Comparison of ENCODE assay signal across 14 cellular contexts in genomic region chr4:178205826-178206225, GRCh38.
"Had no signal": no experiment of that assay in that cellular context is flagged by ENCODE, and none has a peak within 500 bp of the region (broad histone marks: within the 10 kb centered on the region; RNA-seq: fewer than 3 reads in every experiment).

No MANE protein-coding gene starts in this region.

- H3K27ac Mint-ChIP-seq: activated naive CD4-positive, alpha-beta T cell treated with anti-CD3 and anti-CD28 coated beads, Interleukin-2, amount 10 ng/mL, durations not matched to agents 7 days and 5 days; activated T-helper 17 cell treated with anti-CD3 and anti-CD28 coated beads, Interleukin-2, amount 50 U/mL, for 72 hours had no signal

- H3K36me3 Mint-ChIP-seq: activated naive CD4-positive, alpha-beta T cell treated with anti-CD3 and anti-CD28 coated beads, Interleukin-2, amount 10 ng/mL, durations not matched to agents 7 days and 5 days had no signal

- H3K4me1 ChIP-seq: ascending aorta, lower lobe of right lung, stomach, testis had no signal

- H3K9me3 ChIP-seq: ascending aorta, lower lobe of right lung, ovary, testis had no signal

- H3K4me3 ChIP-seq: ascending aorta, lower lobe of right lung, ovary, stomach, testis had no signal

- H3K27me3 ChIP-seq: ascending aorta, ovary, stomach, testis had no signal

- H3K4me1 Mint-ChIP-seq: activated naive CD4-positive, alpha-beta T cell treated with anti-CD3 and anti-CD28 coated beads, Interleukin-2, amount 10 ng/mL, durations not matched to agents 7 days and 5 days; activated T-helper 17 cell treated with anti-CD3 and anti-CD28 coated beads, Interleukin-2, amount 50 U/mL, for 72 hours had no signal

- DNase-seq: activated CD4-positive, CD25-positive, alpha-beta regulatory T cell treated with anti-CD3 and anti-CD28 coated beads, Interleukin-2, amount 50 U/mL, for 72 hours; activated naive CD4-positive, alpha-beta T cell treated with anti-CD3 and anti-CD28 coated beads, Interleukin-2, amount 10 ng/mL, durations not matched to agents 7 days and 5 days; caudate nucleus; hippocampal formation; left cardiac atrium; lower lobe of right lung; ovary; stimulated activated CD4-positive, alpha-beta T cell treated with anti-CD3 and anti-CD28 coated beads, Interleukin-12 subunit alpha, Interleukin-12 subunit beta, amount 100 ng/mL, for 4 hours; stimulated activated CD4-positive, alpha-beta T cell treated with anti-CD3 and anti-CD28 coated beads, Interleukin-2, amount 100 ng/mL, for 24 hours; stomach; testis had no signal

- H3K4me3 Mint-ChIP-seq: activated naive CD4-positive, alpha-beta T cell treated with anti-CD3 and anti-CD28 coated beads, Interleukin-2, amount 10 ng/mL, durations not matched to agents 7 days and 5 days; activated T-helper 17 cell treated with anti-CD3 and anti-CD28 coated beads, Interleukin-2, amount 50 U/mL, for 72 hours had no signal

- FAIRE-seq: colon had no signal

- H3K27ac ChIP-seq: ascending aorta, lower lobe of right lung, ovary, stomach, testis had no signal

- H3K27me3 Mint-ChIP-seq: activated naive CD4-positive, alpha-beta T cell treated with anti-CD3 and anti-CD28 coated beads, Interleukin-2, amount 10 ng/mL, durations not matched to agents 7 days and 5 days; activated T-helper 17 cell treated with anti-CD3 and anti-CD28 coated beads, Interleukin-2, amount 50 U/mL, for 72 hours had no signal

- H3K36me3 ChIP-seq: ascending aorta, lower lobe of right lung, ovary, stomach had no signal
